ENCODE assay signal across 8 cellular contexts in genomic region chr2:233854241-233854981, GRCh38. TPM values are rescaled to one million over a fixed set of nuclear protein-coding genes. Genes with fewer than 3 reads are reported as not detected.
DNase-seq lines count a peak whose midpoint lies in the region; ATAC-seq, FAIRE-seq and TF ChIP-seq lines count a peak whose summit lies in the region.

Gene HJURP, minus strand, starts transcription at chr2:233854535. Its CDS starts 35 bp downstream, at chr2:233854500.

- peak within 1 kb of the TSS; percentile 99 for H3K4me3 Mint-ChIP-seq in activated CD4-positive, alpha-beta T cell treated with anti-CD3 and anti-CD28 coated beads, Interleukin-2, amount 10 ng/mL, durations not matched to agents 24 days and 14 days
- H3K4me3 Mint-ChIP-seq in dendritic cell treated with granulocyte-macrophage colony-stimulating factor and Interleukin-4, amounts not matched to agents 40 ng/mL and 50 ng/mL, for 4 days: peak within 1 kb of the TSS; percentile 95

- in situ Hi-C loops in HepG2 (cut with HindIII; ENCODE audit: extremely low pct_ligation_motif_present, low pct_unique_long_range_greater_than_20kb): no loop called here

- POLR2A ChIA-PET in HepG2 (lab: Yijun Ruan, JAX): no interaction called here

- ATAC-seq in GM19372 (IDR thresholded peaks at IDR 0.05; ENCODE audit: low read depth, unreplicated experiment): peak; percentile 95
- peak; percentile 97 for ATAC-seq in HG03521 (IDR thresholded peaks at IDR 0.05; ENCODE audit: unreplicated experiment)
- ATAC-seq in HepG2: peak; percentile 97

- peaks cover 49% of the 10 kb centered on the region for H3K4me1 Mint-ChIP-seq in activated CD4-positive, alpha-beta T cell treated with anti-CD3 and anti-CD28 coated beads, Interleukin-2, amount 10 ng/mL, durations not matched to agents 24 days and 14 days
- H3K4me1 Mint-ChIP-seq in dendritic cell treated with granulocyte-macrophage colony-stimulating factor and Interleukin-4, amounts not matched to agents 40 ng/mL and 50 ng/mL, for 4 days (ENCODE audit: low read depth): peaks cover 41% of the 10 kb centered on the region

- CTCF ChIA-PET in HepG2 (lab: Yijun Ruan, JAX; ENCODE audit: low intra/inter-chr PET ratio, low total read pairs): no interaction called here

- WGBS in HepG2 (ENCODE audit: low lambda C conversion rate): 1% methylated on average over 60 of the region's 60 CpGs

- no peaks in the 10 kb centered on the region for H3K9me3 ChIP-seq in HepG2 (ENCODE audit: low read length)

- H3K4me2 ChIP-seq in HepG2 (ENCODE audit: low read depth, low read length): peak within 1 kb of the TSS; percentile 92

- peaks cover 2% of the 10 kb centered on the region for H3K27me3 Mint-ChIP-seq in activated CD4-positive, alpha-beta T cell treated with anti-CD3 and anti-CD28 coated beads, Interleukin-2, amount 10 ng/mL, durations not matched to agents 24 days and 14 days
- no peaks in the 10 kb centered on the region for H3K27me3 Mint-ChIP-seq in dendritic cell treated with granulocyte-macrophage colony-stimulating factor and Interleukin-4, amounts not matched to agents 40 ng/mL and 50 ng/mL, for 4 days

- peaks cover 2 to 3% of the 10 kb centered on the region in 2 experiments; a peak in 1 of 5 replicates for H3K27me3 ChIP-seq in HepG2 (ENCODE audit: control insufficient read depth in 1 of 2, insufficient read depth in 2 of 2, low read length in 2 of 2)

- peak within 1 kb of the TSS; percentile 94 for H3K9ac ChIP-seq in HepG2 (ENCODE audit: insufficient read depth, low read depth, low read length)

- peaks cover 39% of the 10 kb centered on the region for H3K79me2 ChIP-seq in HepG2 (ENCODE audit: insufficient read depth, low read length)

- peaks cover 6% of the 10 kb centered on the region; the same call in 1 of the 2 replicates for H4K20me1 ChIP-seq in HepG2 (ENCODE audit: insufficient read depth, low read length)

- intact Hi-C loops in activated CD4-positive, alpha-beta T cell treated with anti-CD3 and anti-CD28 coated beads, Interleukin-2, amount 10 ng/mL, durations not matched to agents 24 days and 14 days (cut with micrococcal nuclease): loop anchor here (1.0 to 10.0 kb wide), 2 partner anchors 14 to 300 kb away; partner anchors contain the start of gene MSL3B
- intact Hi-C loops in dendritic cell treated with granulocyte-macrophage colony-stimulating factor and Interleukin-4, amounts not matched to agents 40 ng/mL and 50 ng/mL, for 4 days (cut with micrococcal nuclease): loop anchor here (10.0 kb wide), 1 partner anchor 690 kb away; no protein-coding TSS in a partner anchor
- intact Hi-C loops in HepG2 (cut with micrococcal nuclease; ENCODE audit: unreplicated experiment): no loop called here

- peak; percentile 83 for FAIRE-seq in HepG2 (lab: Jason Lieb, UNC)

- H3K36me3 ChIP-seq in HepG2 (replicated peaks in 1 of 2; ENCODE audit: control insufficient read depth in 1 of 2, insufficient read depth in 2 of 2, low read length in 2 of 2): peaks cover 10 to 29% of the 10 kb centered on the region in 2 experiments; a peak in 4 of 5 replicates

- peak within 1 kb of the TSS; percentile 96 for H3K27ac Mint-ChIP-seq in activated CD4-positive, alpha-beta T cell treated with anti-CD3 and anti-CD28 coated beads, Interleukin-2, amount 10 ng/mL, durations not matched to agents 24 days and 14 days
- H3K27ac Mint-ChIP-seq in dendritic cell treated with granulocyte-macrophage colony-stimulating factor and Interleukin-4, amounts not matched to agents 40 ng/mL and 50 ng/mL, for 4 days: peak within 1 kb of the TSS; percentile 35

- no peaks in the 10 kb centered on the region for H3K9me3 Mint-ChIP-seq in activated CD4-positive, alpha-beta T cell treated with anti-CD3 and anti-CD28 coated beads, Interleukin-2, amount 10 ng/mL, durations not matched to agents 24 days and 14 days
- H3K9me3 Mint-ChIP-seq in dendritic cell treated with granulocyte-macrophage colony-stimulating factor and Interleukin-4, amounts not matched to agents 40 ng/mL and 50 ng/mL, for 4 days: no peaks in the 10 kb centered on the region

- peaks cover 48% of the 10 kb centered on the region for H3K4me1 ChIP-seq in HepG2 (ENCODE audit: insufficient read depth, low read length)

- TF ChIP-seq CTCF in C4-2B (conservative IDR thresholded peaks at IDR 0.05) (no peak), HepG2 (CRISPR knock-in tag; IDR thresholded peaks at IDR 0.05) (no peak)

- H3K4me3 ChIP-seq in HepG2 (replicated peaks in 1 of 3; ENCODE audit: insufficient read depth in 1 of 3, low read depth in 2 of 3, low read length in 3 of 3): peak within 1 kb of the TSS; percentile 95 to 100 (median 98)

- TF ChIP-seq RAD21 in HepG2 (CRISPR knock-in tag; IDR thresholded peaks at IDR 0.05): no peak

- TF ChIP-seq POLR2A in HepG2 (IDR thresholded peaks at IDR 0.05; ENCODE audit: insufficient read depth in 1 of 2, low read depth in 2 of 2, low read length in 2 of 2): peak; percentile 83 to 89

- peak within 1 kb of the TSS; percentile 73 for H2AFZ ChIP-seq in HepG2 (ENCODE audit: low read length)

- peaks cover 26% of the 10 kb centered on the region for H3K36me3 Mint-ChIP-seq in activated CD4-positive, alpha-beta T cell treated with anti-CD3 and anti-CD28 coated beads, Interleukin-2, amount 10 ng/mL, durations not matched to agents 24 days and 14 days (ENCODE audit: low read depth)
- H3K36me3 Mint-ChIP-seq in dendritic cell treated with granulocyte-macrophage colony-stimulating factor and Interleukin-4, amounts not matched to agents 40 ng/mL and 50 ng/mL, for 4 days (ENCODE audit: low read depth): peaks cover 9% of the 10 kb centered on the region

- no TSS peak for BruUV-seq in HepG2 (replicated peaks; lab: Mats Ljungman, UMichigan)

- 0 out of 4 replicates have a peak, but pooled peaks of 1 of the 2 experiments have one; percentile 13 for TF ChIP-seq EP300 in HepG2 (IDR thresholded peaks at IDR 0.05; ENCODE audit: low read depth in 2 of 2, low read length in 2 of 2)
- TF ChIP-seq EP300 in HepG2 (CRISPR knock-in tag; IDR thresholded peaks at IDR 0.05; ENCODE audit: borderline replicate concordance): no peak

- peak; percentile 96 for DNase-seq in NCI-H69 (lab: John Stamatoyannopoulos, UW)
- DNase-seq in activated CD4-positive, alpha-beta T cell treated with anti-CD3 and anti-CD28 coated beads, Interleukin-2, amount 10 ng/mL, durations not matched to agents 24 days and 14 days: peak; percentile 99
- peak; percentile 97 for DNase-seq in HepG2 (ENCODE audit: low spot score)
- peak; percentile 80 to 82 for DNase-seq in stimulated activated CD4-positive, alpha-beta T cell treated with anti-CD3 and anti-CD28 coated beads, Interleukin-2, amount 100 ng/mL, for 48 hours

- H3K27ac ChIP-seq in C4-2B (peak within 1 kb of the TSS; percentile 93), HepG2 (ENCODE audit: extremely low read length, insufficient read depth, low read length) (peak within 1 kb of the TSS; percentile 83)

TF ChIP-seq in HepG2, 621 proteins besides CTCF, POLR2A, EP300 and RAD21 (continues in another document):
- TF ChIP-seq BRCA1 (CRISPR knock-in tag; IDR thresholded peaks at IDR 0.05): no peak
- no peak; the same call in 1 of the 2 replicates for TF ChIP-seq ZNF333 (CRISPR knock-in tag; IDR thresholded peaks at IDR 0.05; ENCODE audit: borderline replicate concordance)
- TF ChIP-seq UBTF (CRISPR knock-in tag; IDR thresholded peaks at IDR 0.05): peak; percentile 39; the same call in 1 of the 2 replicates
- peak; percentile 99 for TF ChIP-seq CCDC6 (CRISPR knock-in tag; IDR thresholded peaks at IDR 0.05)

RNA-seq across cellular contexts. Expression of gene HJURP, which starts in this region (rescaled TPM):
- total RNA-seq in activated CD4-positive, alpha-beta T cell treated with anti-CD3 and anti-CD28 coated beads, Interleukin-2, amount 10 ng/mL, durations not matched to agents 24 days and 14 days: 41.5 and 45.6 TPM in 2 replicates
- total RNA-seq in HepG2 (2016; rRNA removed; fragmentation: Illumina TruSeq; extraction: Trizol): 36.3 and 45.9 TPM in 2 replicates
- 12.1 and 14.1 TPM in 2 replicates for total RNA-seq in HepG2 (2016; cell fraction: cytosol; rRNA removed; fragmentation: Illumina TruSeq; extraction: Trizol; ENCODE audit: low read depth)
- 35.1 and 51.2 TPM in 2 replicates for total RNA-seq in HepG2 (2016; cell fraction: insoluble cytoplasmic fraction; rRNA removed; fragmentation: Illumina TruSeq; extraction: Trizol)
- 26.8 and 29.4 TPM in 2 replicates for total RNA-seq in HepG2 (2016; cell fraction: membrane; rRNA removed; fragmentation: Illumina TruSeq; extraction: Trizol)
- 33.4 and 36.8 TPM in 2 replicates for total RNA-seq in HepG2 (2016; cell fraction: nucleus; rRNA removed; fragmentation: Illumina TruSeq; extraction: Trizol)
- polyA plus RNA-seq in HepG2 (2011; rRNA removed): 26.0 and 43.9 TPM in 2 replicates
- 14.5 and 27.5 TPM in 2 replicates for polyA plus RNA-seq in HepG2 (2011; cell fraction: cytosol; rRNA removed)
- polyA plus RNA-seq in HepG2 (2011; cell fraction: nucleus; rRNA removed): 39.6 and 70.3 TPM in 2 replicates
- polyA plus RNA-seq in HepG2 (2012): 7.6 and 21.0 TPM in 2 replicates
- polyA plus RNA-seq in HepG2 (2016; cell fraction: cytosol; fragmentation: Illumina TruSeq; extraction: Trizol; ENCODE audit: low read depth): 2.9 and 3.6 TPM in 2 replicates
- 43.4 and 45.0 TPM in 2 replicates for polyA plus RNA-seq in HepG2 (2016; cell fraction: insoluble cytoplasmic fraction; fragmentation: Illumina TruSeq; extraction: Trizol; ENCODE audit: low read depth)
- polyA plus RNA-seq in HepG2 (2016; cell fraction: membrane; fragmentation: Illumina TruSeq; extraction: Trizol; ENCODE audit: low read depth): 5.8 and 7.3 TPM in 2 replicates
- 88.1 and 90.3 TPM in 2 replicates for polyA plus RNA-seq in HepG2 (2016; cell fraction: nucleus; fragmentation: Illumina TruSeq; extraction: Trizol; ENCODE audit: insufficient read depth, low read depth)
- polyA minus RNA-seq in HepG2 (2011; rRNA and poly(A)+ RNA removed; ENCODE audit: low replicate concordance): 91.3 and 113 TPM in 2 replicates
- polyA minus RNA-seq in HepG2 (2011; cell fraction: cytosol; rRNA and poly(A)+ RNA removed): 17.1 and 31.6 TPM in 2 replicates
- polyA minus RNA-seq in HepG2 (2011; cell fraction: nucleus; rRNA and poly(A)+ RNA removed): 19.5 and 34.5 TPM in 2 replicates

Comparison
In these comparisons a context has a peak if more than half of its experiments do, and no peak if none do; other contexts are left out.
1. Peak in every context shown above with its lines: DNase-seq, ATAC-seq, H3K4me3 ChIP-seq and H3K27ac ChIP-seq.